ENCODE assay signal across 13 cellular contexts in genomic region chr17:43790311-43790940, GRCh38. TPM values are rescaled to one million over a fixed set of nuclear protein-coding genes. Genes with fewer than 3 reads are reported as not detected.
A peak's percentile ranks its signal among the peaks of the same experiment; 100 is the strongest.
DNase-seq lines count a peak whose midpoint lies in the region; ATAC-seq and TF ChIP-seq lines count a peak whose summit lies in the region.
"Had no signal": no experiment of that assay in that cellular context is flagged by ENCODE, and none has a peak within 500 bp of the region (broad histone marks: within the 10 kb centered on the region; RNA-seq: fewer than 3 reads in every experiment).

No MANE protein-coding gene starts in this region.

- TF ChIP-seq POLR2A in thyroid gland (IDR thresholded peaks at IDR 0.05), result no peak

- peak; percentile 60 for DNase-seq in DMS153 (lab: John Stamatoyannopoulos, UW)
- no peak for DNase-seq in left colon
- no peak for DNase-seq in superior temporal gyrus (ENCODE audit: extremely low spot score)
- no peak for DNase-seq in psoas muscle
- DNase-seq in activated CD4-positive, CD25-positive, alpha-beta regulatory T cell (lab: John Stamatoyannopoulos, UW), result no peak
- no peak for DNase-seq in thyroid gland
- DNase-seq: Calu3; stimulated activated CD4-positive, alpha-beta T cell treated with anti-CD3 and anti-CD28 coated beads, Interleukin-15, amount 100 ng/mL, for 24 hours had no signal

- H3K36me3 ChIP-seq in psoas muscle (ENCODE audit: insufficient read depth in 1 of 2, low read depth in 1 of 2) (no peaks in the 10 kb centered on the region), thyroid gland (no peaks in the 10 kb centered on the region)

- H3K9me3 ChIP-seq in psoas muscle (no peaks in the 10 kb centered on the region), thyroid gland (no peaks in the 10 kb centered on the region)

- intact Hi-C loops in left colon (cut with DNase I, micrococcal nuclease), result no loop called here
- intact Hi-C loops in psoas muscle (cut with DNase I), result no loop called here
- intact Hi-C loops in thyroid gland (cut with DNase I), result no loop called here

- TF ChIP-seq EP300 in Ishikawa (IDR thresholded peaks at IDR 0.05; ENCODE audit: borderline replicate concordance), result no peak

- H3K27me3 ChIP-seq in psoas muscle (ENCODE audit: insufficient read depth in 3 of 3, low read length in 2 of 3) (no peaks in the 10 kb centered on the region), thyroid gland (no peaks in the 10 kb centered on the region)

- 85 to 92% (median 92%) methylated on average over 14 of the region's 14 CpGs for WGBS in psoas muscle, 3 donors
- 89 to 95% methylated on average over 8 to 12 of the region's 14 CpGs for WGBS in thyroid gland, 2 donors

- TF ChIP-seq RAD21 in Ishikawa (IDR thresholded peaks at IDR 0.05; ENCODE audit: low read depth), result peak; percentile 52

- ATAC-seq in left colon (peak; percentile 65), psoas muscle (no peak)
- ATAC-seq: stimulated activated effector memory CD8-positive, alpha-beta T cell treated with anti-CD3 and anti-CD28 coated beads, Interleukin-12 subunit alpha, Interleukin-12 subunit beta, amount 100 ng/mL, for 72 hours had no signal

- peak; percentile 57 for TF ChIP-seq CTCF in VCaP (conservative IDR thresholded peaks at IDR 0.05)
- TF ChIP-seq CTCF in psoas muscle (IDR thresholded peaks at IDR 0.05), result no peak
- no peak for TF ChIP-seq CTCF in thyroid gland (IDR thresholded peaks at IDR 0.05)

- peaks cover 3% of the 10 kb centered on the region for H3K4me1 ChIP-seq in psoas muscle
- H3K4me1 ChIP-seq in thyroid gland, result peaks cover 0 to 6% of the 10 kb centered on the region in 2 donors

- H3K4me3 ChIP-seq in psoas muscle, result no peak overlapping the region
- H3K4me3 ChIP-seq in thyroid gland (replicated peaks in 1 of 3), result no peak overlapping the region

- H3K27ac ChIP-seq in VCaP, result no peak overlapping the region
- H3K27ac ChIP-seq in psoas muscle, result no peak overlapping the region
- H3K27ac ChIP-seq in thyroid gland, result no peak overlapping the region
- H3K27ac ChIP-seq: KMS-11 had no signal

TF ChIP-seq in Ishikawa, 13 proteins besides CTCF, POLR2A, EP300 and RAD21:
- TF ChIP-seq REST (IDR thresholded peaks at IDR 0.05; ENCODE audit: low read depth), result no peak
- no peak for TF ChIP-seq NFIC (IDR thresholded peaks at IDR 0.05)
- no peak for TF ChIP-seq ZBTB7A (IDR thresholded peaks at IDR 0.05; ENCODE audit: low read depth)
- TF ChIP-seq TCF12 (IDR thresholded peaks at IDR 0.05; ENCODE audit: low read depth), result no peak
- TF ChIP-seq YY1 (IDR thresholded peaks at IDR 0.05; ENCODE audit: low read depth), result no peak
TF ChIP-seq in Ishikawa: peak in this region for 0.

RNA-seq across cellular contexts. Expression of gene CFAP97D1, which starts 10.2 kb away (rescaled TPM):
- total RNA-seq in left colon (not detected), psoas muscle (not detected), thyroid gland (under 1 TPM in 1 of 4 donors, not detected in 3; 0.13 TPM)
- under 1 TPM in 2 of 3 donors, not detected in 1; 0.01 to 0.17 TPM for polyA plus RNA-seq in psoas muscle
- total RNA-seq: Calu3, dermis microvascular lymphatic vessel endothelial cell had no signal

RNA-seq across cellular contexts. Expression of gene DUSP3, which starts 11.6 kb away (rescaled TPM):
- total RNA-seq in left colon, result 10 to 100 TPM; 47.3 to 85.2 TPM
- 100 to 1,000 TPM; 191 to 253 (median 209) TPM for total RNA-seq in psoas muscle
- polyA plus RNA-seq in psoas muscle, result 100 to 1,000 TPM in 2 of 3 donors, 10 to 100 TPM in 1; 90.1 to 250 (median 170) TPM
- 10 to 100 TPM; 67.7 to 98.5 (median 72.0) TPM for total RNA-seq in thyroid gland

RNA-seq across cellular contexts. Expression of gene SOST, which starts 31.8 kb away (rescaled TPM):
- total RNA-seq in left colon (not detected), psoas muscle (not detected), thyroid gland (not detected)
- not detected for polyA plus RNA-seq in psoas muscle
- total RNA-seq: Calu3, dermis microvascular lymphatic vessel endothelial cell had no signal

RNA-seq across cellular contexts. Expression of gene MPP3, which starts 42.5 kb away (rescaled TPM):
- total RNA-seq in left colon (1 to 10 TPM; 3.7 to 4.0 TPM), psoas muscle (1 to 10 TPM; 1.4 to 2.0 (median 1.5) TPM), thyroid gland (10 to 100 TPM in 3 of 4 donors, 1 to 10 TPM in 1; 7.1 to 20.5 (median 15.4) TPM)
- 1 to 10 TPM; 1.0 to 1.6 (median 1.4) TPM for polyA plus RNA-seq in psoas muscle

RNA-seq across cellular contexts. Expression of gene CD300LG, which starts 56.5 kb away (rescaled TPM):
- total RNA-seq in left colon, result under 1 TPM; 0.27 to 0.87 TPM
- total RNA-seq in psoas muscle, result 10 to 100 TPM in 2 of 4 donors, 1 to 10 TPM in 2; 6.9 to 11.5 (median 10.2) TPM
- polyA plus RNA-seq in psoas muscle, result 10 to 100 TPM in 2 of 3 donors, 1 to 10 TPM in 1; 5.4 to 21.7 (median 14.7) TPM
- 10 to 100 TPM in 1 of 4 donors, 1 to 10 TPM in 3; 1.5 to 22.5 (median 2.2) TPM for total RNA-seq in thyroid gland
- total RNA-seq: Calu3, dermis microvascular lymphatic vessel endothelial cell had no signal
